ENCODE assay signal across 12 cellular contexts in the genomic region with DNA sequence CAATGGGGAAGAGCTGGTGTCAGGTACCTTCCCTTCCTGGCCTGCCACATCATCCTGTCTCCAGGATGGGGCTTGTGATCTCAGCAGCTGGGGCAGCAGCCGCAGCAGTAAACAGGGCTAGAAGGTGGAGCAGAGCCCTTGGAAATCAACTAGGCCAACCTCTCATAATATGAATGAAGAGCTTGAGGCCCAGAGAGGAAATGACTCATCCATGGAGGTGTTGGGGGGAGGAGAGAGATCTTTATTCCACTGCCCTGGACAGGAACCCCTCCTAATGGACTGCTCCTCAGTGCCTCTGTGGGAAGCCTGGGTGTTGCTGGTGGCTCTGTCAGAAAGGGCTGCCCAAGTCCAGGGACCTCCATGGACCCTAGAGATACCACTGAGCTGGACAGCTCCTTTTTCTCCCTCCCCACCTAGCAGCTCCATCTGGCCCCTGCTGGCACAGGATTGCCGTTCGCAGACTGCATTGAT.
DNase-seq lines count a peak whose midpoint lies in the region; ATAC-seq and TF ChIP-seq lines count a peak whose summit lies in the region.
"Had no signal": no experiment of that assay in that cellular context is flagged by ENCODE, and none has a peak within 500 bp of the region (broad histone marks: within the 10 kb centered on the region; RNA-seq: fewer than 3 reads in every experiment).

No MANE protein-coding gene starts in this region.

- no peak overlapping the region for H3K27ac Mint-ChIP-seq in naive thymus-derived CD4-positive, alpha-beta T cell
- H3K27ac Mint-ChIP-seq: activated naive CD8-positive, alpha-beta T cell had no signal

- peaks cover 0 to 11% (median 6%) of the 10 kb centered on the region in 7 donors for H3K4me1 Mint-ChIP-seq in naive thymus-derived CD4-positive, alpha-beta T cell

- no peaks in the 10 kb centered on the region for H3K36me3 Mint-ChIP-seq in naive thymus-derived CD4-positive, alpha-beta T cell
- H3K36me3 Mint-ChIP-seq: activated naive CD8-positive, alpha-beta T cell had no signal

- H3K27me3 ChIP-seq in esophagus muscularis mucosa: peaks cover 0 to 18% (median 3%) of the 10 kb centered on the region in 4 donors
- peaks cover 0 to 13% of the 10 kb centered on the region in 2 donors for H3K27me3 ChIP-seq in naive thymus-derived CD4-positive, alpha-beta T cell (ENCODE audit: control insufficient read depth in 2 of 2, insufficient read depth in 2 of 2, low read length in 2 of 2)

- intact Hi-C loops in esophagus muscularis mucosa (cut with DNase I): no loop called here
- intact Hi-C loops in naive thymus-derived CD4-positive, alpha-beta T cell (cut with micrococcal nuclease): no loop called here

- H3K9me3 ChIP-seq in esophagus muscularis mucosa: no peaks in the 10 kb centered on the region
- no peaks in the 10 kb centered on the region for H3K9me3 ChIP-seq in naive thymus-derived CD4-positive, alpha-beta T cell (ENCODE audit: control insufficient read depth in 2 of 3, low read length in 3 of 3)
- H3K9me3 ChIP-seq: Caco-2, tibial nerve had no signal

- no peak overlapping the region for H3K27ac ChIP-seq in esophagus muscularis mucosa (replicated peaks in 1 of 4)
- no peak overlapping the region for H3K27ac ChIP-seq in naive thymus-derived CD4-positive, alpha-beta T cell (ENCODE audit: low read depth, low read length)
- H3K27ac ChIP-seq: tibial nerve had no signal

- no peak for TF ChIP-seq EP300 in esophagus muscularis mucosa (IDR thresholded peaks at IDR 0.05)

- CTCF ChIA-PET in naive thymus-derived CD4-positive, alpha-beta T cell (lab: Charles Lee): no interaction called here

- peak; percentile 75 for DNase-seq in COLO668 (lab: John Stamatoyannopoulos, UW; ENCODE audit: unreplicated experiment)
- peak; percentile 40 for DNase-seq in HFF-Myc (ENCODE audit: extremely low read depth, low read depth)
- DNase-seq in RKO (ENCODE audit: low spot score): peak; percentile 57
- DNase-seq in fibroblast of villous mesenchyme (ENCODE audit: low read depth): peak; percentile 5
- no peak for DNase-seq in T1000 (lab: John Stamatoyannopoulos, UW)
- no peak for DNase-seq in esophagus muscularis mucosa (ENCODE audit: extremely low spot score)
- DNase-seq in naive thymus-derived CD4-positive, alpha-beta T cell: no peak
- DNase-seq in NCI-H82 (lab: John Stamatoyannopoulos, UW): no peak
- DNase-seq: Caco-2; stimulated activated CD4-positive, alpha-beta T cell treated with anti-CD3 and anti-CD28 coated beads, Interleukin-1b, Interleukin-23, amount 100 ng/mL, for 48 hours had no signal

- peaks cover 12 to 17% (median 16%) of the 10 kb centered on the region in 4 donors for H3K4me1 ChIP-seq in esophagus muscularis mucosa
- no peaks in the 10 kb centered on the region for H3K4me1 ChIP-seq in naive thymus-derived CD4-positive, alpha-beta T cell (ENCODE audit: control insufficient read depth in 2 of 2, insufficient read depth in 2 of 2, low read length in 2 of 2)

- POLR2A ChIA-PET in naive thymus-derived CD4-positive, alpha-beta T cell (lab: Charles Lee): no interaction called here

- peaks cover 0 to 3% (median 0%) of the 10 kb centered on the region in 11 donors for H3K9me3 Mint-ChIP-seq in naive thymus-derived CD4-positive, alpha-beta T cell

- H3K27me3 Mint-ChIP-seq in naive thymus-derived CD4-positive, alpha-beta T cell: peaks cover 7 to 26% (median 21%) of the 10 kb centered on the region in 5 donors

- H3K4me3 Mint-ChIP-seq in naive thymus-derived CD4-positive, alpha-beta T cell: no peak overlapping the region
- H3K4me3 Mint-ChIP-seq: activated naive CD8-positive, alpha-beta T cell had no signal

- no peak overlapping the region for H3K4me3 ChIP-seq in HFF-Myc (replicated peaks; ENCODE audit: low read depth, low read length)
- no peak overlapping the region for H3K4me3 ChIP-seq in fibroblast of villous mesenchyme (ENCODE audit: low read depth, low read length)
- no peak overlapping the region for H3K4me3 ChIP-seq in esophagus muscularis mucosa
- no peak overlapping the region for H3K4me3 ChIP-seq in naive thymus-derived CD4-positive, alpha-beta T cell (ENCODE audit: low read length)
- H3K4me3 ChIP-seq: tibial nerve had no signal

- no peak for TF ChIP-seq POLR2A in esophagus muscularis mucosa (IDR thresholded peaks at IDR 0.05; ENCODE audit: low read depth)

- no peaks in the 10 kb centered on the region for H3K36me3 ChIP-seq in esophagus muscularis mucosa
- no peaks in the 10 kb centered on the region for H3K36me3 ChIP-seq in naive thymus-derived CD4-positive, alpha-beta T cell (ENCODE audit: control insufficient read depth in 2 of 3, insufficient read depth in 3 of 3, low read length in 3 of 3)
- H3K36me3 ChIP-seq: tibial nerve had no signal

- no peak for ATAC-seq in naive thymus-derived CD4-positive, alpha-beta T cell

- 65% methylated on average over 3 of the region's 3 CpGs for WGBS in esophagus muscularis mucosa

- no peak for TF ChIP-seq CTCF in HFF-Myc (IDR thresholded peaks at IDR 0.05; ENCODE audit: low read depth, low read length, missing control alignments)
- TF ChIP-seq CTCF in fibroblast of villous mesenchyme (IDR thresholded peaks at IDR 0.05; ENCODE audit: insufficient read depth, low read depth, low read length): no peak
- no peak for TF ChIP-seq CTCF in esophagus muscularis mucosa (IDR thresholded peaks at IDR 0.05)

Comparison
In these comparisons a context has a peak if more than half of its experiments do, and no peak if none do; other contexts are left out.
1. DNase-seq: peak in COLO668 (single experiment), HFF-Myc (single experiment), RKO (single experiment) and fibroblast of villous mesenchyme (single experiment); none in T1000 (single experiment), esophagus muscularis mucosa (single experiment), naive thymus-derived CD4-positive, alpha-beta T cell (0 of 9) and NCI-H82 (single experiment).